In the genomic region with DNA sequence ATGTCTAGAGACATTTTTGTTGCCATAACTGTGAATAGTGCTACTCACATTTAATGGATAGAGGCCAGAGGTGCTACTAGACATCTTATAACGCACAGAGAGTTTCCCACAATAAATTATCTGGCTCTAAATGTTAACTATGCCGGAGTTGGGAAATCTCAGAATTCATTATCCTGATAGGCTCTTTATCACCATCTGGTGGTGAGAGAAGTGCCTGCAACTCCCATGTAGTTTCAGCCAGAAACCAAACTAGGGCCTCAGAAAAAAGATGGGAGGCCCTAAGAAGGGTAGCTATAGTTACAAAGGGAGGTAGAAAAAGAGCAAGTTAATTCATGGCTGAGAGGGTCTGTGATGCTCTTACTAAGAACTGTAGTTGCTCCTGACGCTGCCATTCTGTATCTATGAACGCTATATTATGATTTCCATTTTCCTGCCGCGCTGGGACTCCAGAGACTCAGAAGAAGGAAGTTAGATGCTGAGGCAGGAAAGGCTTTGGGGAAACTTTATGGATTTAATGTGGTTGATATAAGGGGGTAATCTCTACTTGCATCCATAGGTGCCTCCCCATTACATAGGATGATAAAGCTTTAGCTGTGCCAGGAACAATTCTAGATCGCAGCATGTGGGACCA, we compare ENCODE assay signal across 8 cellular contexts. TPM values are rescaled to one million over a fixed set of nuclear protein-coding genes. Genes with fewer than 3 reads are reported as not detected.
DNase-seq lines count a peak whose midpoint lies in the region; ATAC-seq and TF ChIP-seq lines count a peak whose summit lies in the region.

No MANE protein-coding gene starts in this region.

- TF ChIP-seq CTCF in PC-9 (conservative IDR thresholded peaks at IDR 0.05), result peak; percentile 79
- peak; percentile 83 to 98 (median 86) for TF ChIP-seq CTCF in adrenal gland (IDR thresholded peaks at IDR 0.05)
- TF ChIP-seq CTCF in sigmoid colon (IDR thresholded peaks at IDR 0.05), result peak; percentile 57 to 93 (median 77)

- DNase-seq in NCI-H748 (lab: John Stamatoyannopoulos, UW; ENCODE audit: unreplicated experiment) (peak; percentile 50), NCI-H748 treated with DMSO at 0.1 percent for 48 hours (lab: John Stamatoyannopoulos, UW) (no peak), PC-9 (peak in 1 of 2 experiments; percentile 15), adrenal gland (peak; percentile 48 to 83 (median 60)), left ventricle myocardium superior (no peak), sigmoid colon (no peak)

- TF ChIP-seq POLR2A in adrenal gland (IDR thresholded peaks at IDR 0.05), result no peak
- no peak for TF ChIP-seq POLR2A in sigmoid colon (IDR thresholded peaks at IDR 0.05)

- H3K4me2 ChIP-seq in PC-9, result no peak overlapping the region

- no peak overlapping the region for H2AFZ ChIP-seq in PC-9

- intact Hi-C loops in PC-9 (cut with micrococcal nuclease; ENCODE audit: unreplicated experiment), result loop anchor here (1.0 kb wide), 2 partner anchors 175 to 327 kb away; no protein-coding TSS in a partner anchor
- intact Hi-C loops in adrenal gland (cut with DNase I), result loop anchor here (5.0 to 10.0 kb wide), 2 partner anchors 171 to 174 kb away; no protein-coding TSS in a partner anchor
- intact Hi-C loops in left ventricle myocardium superior (cut with micrococcal nuclease), result loop anchor here (10.0 kb wide), 2 partner anchors 171 to 321 kb away; no protein-coding TSS in a partner anchor
- intact Hi-C loops in sigmoid colon (cut with DNase I), result loop anchor here (1.0 to 5.0 kb wide), 3 partner anchors 46 to 329 kb away; no protein-coding TSS in a partner anchor

- ATAC-seq in HG02885 (IDR thresholded peaks at IDR 0.05; ENCODE audit: poor library complexity, unreplicated experiment), result peak; percentile 64
- peak; percentile 60 for ATAC-seq in left ventricle myocardium superior
- no peak for ATAC-seq in GM21528 (IDR thresholded peaks at IDR 0.05; ENCODE audit: low FRiP score, unreplicated experiment)

- CTCF ChIA-PET in PC-9 (lab: Charles Lee), result interaction anchor here (0.6 to 3.3 kb wide), 3 partner anchors 175 to 327 kb away, joined by 3 to 12 read pairs (median 4); no protein-coding TSS in a partner anchor

- H3K4me3 ChIP-seq in PC-9, result no peak overlapping the region
- no peak overlapping the region for H3K4me3 ChIP-seq in adrenal gland
- H3K4me3 ChIP-seq in sigmoid colon, result no peak overlapping the region

- 38 to 52% (median 45%) methylated on average over 7 of the region's 7 CpGs for WGBS in adrenal gland, 4 donors
- 50 to 53% methylated on average over 7 of the region's 7 CpGs for WGBS in sigmoid colon, 2 donors

- H4K20me1 ChIP-seq in PC-9 (ENCODE audit: insufficient read depth), result no peaks in the 10 kb centered on the region

- H3K4me1 ChIP-seq in PC-9 (replicated peaks; ENCODE audit: insufficient read depth) (no peaks in the 10 kb centered on the region), adrenal gland (replicated peaks in 1 of 2) (peaks cover 0 to 8% of the 10 kb centered on the region in 2 donors), sigmoid colon (peaks cover 0 to 3% (median 0%) of the 10 kb centered on the region in 4 donors)

- H3K27ac ChIP-seq in PC-9 (no peak overlapping the region), adrenal gland (no peak overlapping the region), sigmoid colon (no peak overlapping the region)

- H3K79me2 ChIP-seq in PC-9 (ENCODE audit: low read depth), result no peaks in the 10 kb centered on the region

- BruUV-seq in PC-9 (replicated peaks; lab: Mats Ljungman, UMichigan), result no TSS peak

- H3K27me3 ChIP-seq in PC-9 (ENCODE audit: insufficient read depth, low read depth) (no peaks in the 10 kb centered on the region), adrenal gland (no peaks in the 10 kb centered on the region), sigmoid colon (no peaks in the 10 kb centered on the region)

- no peaks in the 10 kb centered on the region for H3K36me3 ChIP-seq in PC-9 (ENCODE audit: low read depth)
- H3K36me3 ChIP-seq in adrenal gland (replicated peaks in 1 of 2), result no peaks in the 10 kb centered on the region
- no peaks in the 10 kb centered on the region for H3K36me3 ChIP-seq in sigmoid colon

- no peak for TF ChIP-seq EP300 in sigmoid colon (IDR thresholded peaks at IDR 0.05)

- H3K9me2 ChIP-seq in PC-9 (ENCODE audit: insufficient read depth), result no peaks in the 10 kb centered on the region

- no peaks in the 10 kb centered on the region for H3F3A ChIP-seq in PC-9 (ENCODE audit: insufficient read depth, low read depth)

- POLR2A ChIA-PET in PC-9 (lab: Charles Lee; ENCODE audit: unreplicated experiment), result no interaction called here

- H3K9me3 ChIP-seq in PC-9 (ENCODE audit: insufficient read depth, low read depth) (no peaks in the 10 kb centered on the region), adrenal gland (replicated peaks in 1 of 3) (no peaks in the 10 kb centered on the region), sigmoid colon (no peaks in the 10 kb centered on the region)

RNA-seq across cellular contexts. Expression of a gene that starts 22.9 kb away (rescaled TPM):
- total RNA-seq in PC-9 (2021) (35.5 and 42.4 TPM in 2 replicates), adrenal gland (100 to 1,000 TPM in 3 of 8 donors, 10 to 100 TPM in 5; 51.2 to 532 (median 80.6) TPM), left ventricle myocardium superior (49.7 TPM), sigmoid colon (10 to 100 TPM; 18.3 to 97.5 (median 20.1) TPM)
- polyA plus RNA-seq in adrenal gland (100 to 1,000 TPM in 1 of 3 donors, 10 to 100 TPM in 2; 77.8 to 141 (median 97.9) TPM), sigmoid colon (10 to 100 TPM; 23.4 to 51.1 (median 28.9) TPM)

RNA-seq across cellular contexts. Expression of a gene that starts 50.4 kb away (rescaled TPM):
- total RNA-seq in PC-9 (2021) (0.20 and 0.22 TPM in 2 replicates), adrenal gland (10 to 100 TPM in 6 of 8 donors, 1 to 10 TPM in 2; 8.6 to 15.3 (median 11.6) TPM), left ventricle myocardium superior (8.8 TPM), sigmoid colon (10 to 100 TPM; 21.7 to 57.1 (median 32.2) TPM)
- polyA plus RNA-seq in adrenal gland (10 to 100 TPM in 1 of 3 donors, 1 to 10 TPM in 2; 1.3 to 12.1 (median 5.0) TPM), sigmoid colon (1 to 10 TPM in 1 of 3 donors, under 1 TPM in 2; under 0.01 to 6.3 (median 0.46) TPM)

Comparison
In these comparisons a context has a peak if more than half of its experiments do, and no peak if none do; other contexts are left out.
1. DNase-seq: peak in NCI-H748 (single experiment) and adrenal gland (7 of 7); none in NCI-H748 treated with DMSO at 0.1 percent for 48 hours (single experiment), left ventricle myocardium superior (single experiment) and sigmoid colon (single experiment).
2. Peak in every context shown above with its lines, with median percentiles within 50 percentile points of each other: CTCF ChIP-seq.